ENCODE assay signal across 22 cellular contexts in genomic region chr1:116126281-116126680, GRCh38. TPM values are rescaled to one million over a fixed set of nuclear protein-coding genes. Genes with fewer than 3 reads are reported as not detected.
"Had no signal": no experiment of that assay in that cellular context is flagged by ENCODE, and none has a peak within 500 bp of the region (broad histone marks: within the 10 kb centered on the region; RNA-seq: fewer than 3 reads in every experiment).

No MANE protein-coding gene starts in this region.

- H3K9me3 Mint-ChIP-seq: activated CD4-positive, alpha-beta memory T cell treated with anti-CD3 and anti-CD28 coated beads, Interleukin-2, amount 10 ng/mL, durations not matched to agents 7 days and 5 days; activated naive CD4-positive, alpha-beta T cell treated with anti-CD3 and anti-CD28 coated beads, Interleukin-2, amount 10 ng/mL, durations not matched to agents 7 days and 5 days; mesothelial cell of epicardium; neural progenitor cell had no signal

- H3K4me3 Mint-ChIP-seq: activated CD4-positive, alpha-beta memory T cell treated with anti-CD3 and anti-CD28 coated beads, Interleukin-2, amount 10 ng/mL, durations not matched to agents 7 days and 5 days; activated naive CD4-positive, alpha-beta T cell treated with anti-CD3 and anti-CD28 coated beads, Interleukin-2, amount 10 ng/mL, durations not matched to agents 7 days and 5 days; mesothelial cell of epicardium; neural progenitor cell had no signal

- H3K27ac Mint-ChIP-seq: activated CD4-positive, alpha-beta memory T cell treated with anti-CD3 and anti-CD28 coated beads, Interleukin-2, amount 10 ng/mL, durations not matched to agents 7 days and 5 days; activated naive CD4-positive, alpha-beta T cell treated with anti-CD3 and anti-CD28 coated beads, Interleukin-2, amount 10 ng/mL, durations not matched to agents 7 days and 5 days; mesothelial cell of epicardium; neural progenitor cell had no signal

- H3K4me1 Mint-ChIP-seq: neural progenitor cell had no signal

- H3K36me3 Mint-ChIP-seq: activated naive CD4-positive, alpha-beta T cell treated with anti-CD3 and anti-CD28 coated beads, Interleukin-2, amount 10 ng/mL, durations not matched to agents 7 days and 5 days; mesothelial cell of epicardium; neural progenitor cell had no signal

- ATAC-seq: heart left ventricle, left cardiac atrium, lower lobe of right lung, psoas muscle, right lobe of liver, upper lobe of right lung had no signal

- DNase-seq: activated CD4-positive, alpha-beta memory T cell treated with anti-CD3 and anti-CD28 coated beads, Interleukin-2, amount 10 ng/mL, durations not matched to agents 7 days and 5 days; activated CD4-positive, CD25-positive, alpha-beta regulatory T cell treated with anti-CD3 and anti-CD28 coated beads, Interleukin-2, amount 50 U/mL, for 72 hours; activated CD8-positive, alpha-beta memory T cell treated with anti-CD3 and anti-CD28 coated beads, Interleukin-2, amount 50 U/mL, for 4 hours; activated naive CD4-positive, alpha-beta T cell treated with anti-CD3 and anti-CD28 coated beads, Interleukin-2, amount 10 ng/mL, durations not matched to agents 7 days and 5 days; anterior cingulate cortex; brain microvascular endothelial cell; effector CD8-positive, alpha-beta T cell; heart left ventricle; left cardiac atrium; lower lobe of right lung; psoas muscle; right lobe of liver; stimulated activated CD4-positive, alpha-beta T cell treated with anti-CD3 and anti-CD28 coated beads, Interleukin-4, amount 100 ng/mL, for 4 hours; stomach; T1000; testis; upper lobe of right lung had no signal

RNA-seq across cellular contexts. Expression of gene MAB21L3, which starts 15.1 kb away (rescaled TPM):
- total RNA-seq: activated CD4-positive, alpha-beta memory T cell treated with anti-CD3 and anti-CD28 coated beads, Interleukin-2, amount 10 ng/mL, durations not matched to agents 7 days and 5 days; endothelial cell of umbilical vein; osteocyte; psoas muscle; SJSA1 had no signal
